Comparison of ENCODE assay signal across 8 cellular contexts in genomic region chr19:1258707-1259205, GRCh38. TPM values are rescaled to one million over a fixed set of nuclear protein-coding genes. Genes with fewer than 3 reads are reported as not detected.
DNase-seq lines count a peak whose midpoint lies in the region; ATAC-seq and TF ChIP-seq lines count a peak whose summit lies in the region.

No MANE protein-coding gene starts in this region.

- peaks cover 0 to 88% of the 10 kb centered on the region in 2 donors for H3K4me1 ChIP-seq in right atrium auricular region
- peaks cover 56 to 72% of the 10 kb centered on the region in 2 donors for H3K4me1 ChIP-seq in adrenal gland (replicated peaks in 1 of 2)
- peaks cover 95% of the 10 kb centered on the region for H3K4me1 ChIP-seq in mononuclear cell (ENCODE audit: insufficient read depth, low read length)
- H3K4me1 ChIP-seq in vagina: peaks cover 93% of the 10 kb centered on the region

- peak overlapping the region; percentile 93 to 97 for H3K27ac ChIP-seq in right atrium auricular region
- peak overlapping the region; percentile 84 to 93 (median 90) for H3K27ac ChIP-seq in adrenal gland
- H3K27ac ChIP-seq in vagina: peak overlapping the region; percentile 97

- TF ChIP-seq POLR2A in adrenal gland (IDR thresholded peaks at IDR 0.05) (no peak), vagina (IDR thresholded peaks at IDR 0.05) (no peak)

- 8 to 12% (median 10%) methylated on average over 15 of the region's 15 CpGs for WGBS in adrenal gland, 4 donors

- DNase-seq in right atrium auricular region (ENCODE audit: low spot score): no peak
- no peak for DNase-seq in Right ventricle myocardium inferior (ENCODE audit: missing footprints)
- no peak for DNase-seq in adrenal gland
- no peak for DNase-seq in vagina (ENCODE audit: extremely low spot score in 2 of 2)
- DNase-seq in NK-92 treated with Interleukin-12 subunit alpha and Interleukin-12 subunit beta, amount 100 ng/mL, for 24 hours (lab: John Stamatoyannopoulos, UW): no peak
- no peak for DNase-seq in NCI-H774 (lab: John Stamatoyannopoulos, UW)
- no peak for DNase-seq in 8988T

- H3K4me3 ChIP-seq in right atrium auricular region: peak overlapping the region in 1 of 2 donors; percentile 28
- peak overlapping the region in 1 of 4 donors; percentile 30 for H3K4me3 ChIP-seq in adrenal gland
- peak overlapping the region; percentile 40 for H3K4me3 ChIP-seq in mononuclear cell (ENCODE audit: low read length)
- H3K4me3 ChIP-seq in vagina: peak overlapping the region; percentile 17 to 24

- H3K36me3 ChIP-seq in right atrium auricular region: peaks cover 45% of the 10 kb centered on the region
- peaks cover 0 to 46% of the 10 kb centered on the region in 2 donors for H3K36me3 ChIP-seq in adrenal gland (replicated peaks in 1 of 2)
- H3K36me3 ChIP-seq in vagina: peaks cover 0 to 46% of the 10 kb centered on the region in 2 donors

- intact Hi-C loops in Right ventricle myocardium inferior (cut with DNase I): no loop called here
- intact Hi-C loops in adrenal gland (cut with DNase I): no loop called here
- intact Hi-C loops in vagina (cut with DNase I): no loop called here

- ATAC-seq in Right ventricle myocardium inferior: no peak

- TF ChIP-seq CTCF in right atrium auricular region (IDR thresholded peaks at IDR 0.05): no peak
- TF ChIP-seq CTCF in adrenal gland (IDR thresholded peaks at IDR 0.05): no peak
- no peak for TF ChIP-seq CTCF in vagina (IDR thresholded peaks at IDR 0.05)

- H3K9me3 ChIP-seq in right atrium auricular region (no peaks in the 10 kb centered on the region), adrenal gland (replicated peaks in 1 of 3) (no peaks in the 10 kb centered on the region), mononuclear cell (ENCODE audit: low read depth, low read length) (no peaks in the 10 kb centered on the region), vagina (no peaks in the 10 kb centered on the region)

- H3K27me3 ChIP-seq in right atrium auricular region: no peaks in the 10 kb centered on the region
- H3K27me3 ChIP-seq in adrenal gland: no peaks in the 10 kb centered on the region
- no peaks in the 10 kb centered on the region for H3K27me3 ChIP-seq in mononuclear cell (ENCODE audit: insufficient read depth, low read length)
- H3K27me3 ChIP-seq in vagina: no peaks in the 10 kb centered on the region

RNA-seq across cellular contexts. Expression of gene MIDN, which starts 10.4 kb away (rescaled TPM):
- total RNA-seq in right atrium auricular region (10 to 100 TPM; 42.1 to 42.2 TPM), Right ventricle myocardium inferior (62.8 TPM), adrenal gland (100 to 1,000 TPM in 5 of 8 donors, 10 to 100 TPM in 3; 20.0 to 189 (median 113) TPM), mononuclear cell (67.0 TPM), vagina (170 TPM)
- 10 to 100 TPM; 15.5 to 73.0 (median 46.8) TPM for polyA plus RNA-seq in adrenal gland

RNA-seq across cellular contexts. Expression of gene CIRBP, which starts 10.4 kb away (rescaled TPM):
- total RNA-seq in right atrium auricular region (100 to 1,000 TPM; 288 to 385 TPM), Right ventricle myocardium inferior (219 TPM), adrenal gland (1,000 to 10,000 TPM in 1 of 8 donors, 100 to 1,000 TPM in 7; 317 to 1,164 (median 685) TPM), mononuclear cell (455 TPM), vagina (192 TPM)
- polyA plus RNA-seq in adrenal gland: 100 to 1,000 TPM; 360 to 990 (median 737) TPM

RNA-seq across cellular contexts. Expression of gene FAM174C, which starts 16.6 kb away (rescaled TPM):
- total RNA-seq in right atrium auricular region (10 to 100 TPM; 28.9 to 29.8 TPM), Right ventricle myocardium inferior (13.1 TPM), adrenal gland (100 to 1,000 TPM in 3 of 8 donors, 10 to 100 TPM in 5; 67.4 to 279 (median 86.5) TPM), mononuclear cell (16.3 TPM), vagina (64.8 TPM)
- 100 to 1,000 TPM in 2 of 3 donors, 1 to 10 TPM in 1; 3.8 to 139 (median 123) TPM for polyA plus RNA-seq in adrenal gland

RNA-seq across cellular contexts. Expression of gene ATP5F1D, which starts 17.2 kb away (rescaled TPM):
- 100 to 1,000 TPM; 193 to 269 TPM for total RNA-seq in right atrium auricular region
- 656 TPM for total RNA-seq in Right ventricle myocardium inferior
- total RNA-seq in adrenal gland: 100 to 1,000 TPM in 7 of 8 donors, 10 to 100 TPM in 1; 80.2 to 435 (median 229) TPM
- 1,000 to 10,000 TPM in 1 of 3 donors, 100 to 1,000 TPM in 1, 10 to 100 TPM in 1; 15.6 to 1,534 (median 925) TPM for polyA plus RNA-seq in adrenal gland
- total RNA-seq in mononuclear cell: 10.4 TPM
- 154 TPM for total RNA-seq in vagina

RNA-seq across cellular contexts. Expression of gene CBARP, which starts 21.0 kb away (rescaled TPM):
- total RNA-seq in right atrium auricular region: 1 to 10 TPM; 2.4 to 2.6 TPM
- 1.2 TPM for total RNA-seq in Right ventricle myocardium inferior
- 1 to 10 TPM in 6 of 8 donors, not detected in 2; 1.0 to 5.0 (median 1.8) TPM for total RNA-seq in adrenal gland
- polyA plus RNA-seq in adrenal gland: 1 to 10 TPM in 2 of 3 donors, under 1 TPM in 1; 0.09 to 9.3 (median 2.2) TPM
- not detected for total RNA-seq in mononuclear cell
- 3.9 TPM for total RNA-seq in vagina
